ENCODE assay signal across 9 cellular contexts in the genomic region with DNA sequence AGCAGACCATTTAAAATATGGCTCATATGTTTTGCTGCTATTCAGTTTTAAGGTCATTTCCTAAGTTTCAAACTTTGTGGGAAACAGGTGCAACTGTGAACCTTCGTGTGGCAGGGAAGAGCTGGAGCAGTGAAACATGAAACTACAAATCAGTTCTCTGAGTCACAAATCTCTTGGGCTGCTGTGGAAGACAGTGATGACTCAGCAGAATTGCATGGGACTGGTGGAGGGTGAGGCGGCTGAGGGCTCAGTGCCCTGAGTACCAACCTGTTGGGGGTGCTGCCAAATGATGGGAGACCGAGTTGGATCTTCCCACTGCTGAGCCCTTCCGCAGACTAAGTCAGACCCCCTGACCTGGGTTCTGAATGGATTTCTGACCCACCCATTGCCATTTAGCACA. TPM values are rescaled to one million over a fixed set of nuclear protein-coding genes. Genes with fewer than 3 reads are reported as not detected.
DNase-seq lines count a peak whose midpoint lies in the region; ATAC-seq, FAIRE-seq and TF ChIP-seq lines count a peak whose summit lies in the region.
"Had no signal": no experiment of that assay in that cellular context is flagged by ENCODE, and none has a peak within 500 bp of the region (broad histone marks: within the 10 kb centered on the region; RNA-seq: fewer than 3 reads in every experiment).

No MANE protein-coding gene starts in this region.

- peak; percentile 32 for FAIRE-seq in astrocyte (lab: Jason Lieb, UNC)

- no peaks in the 10 kb centered on the region for H4K20me1 ChIP-seq in BLaER1 treated with 17β-estradiol and CSF1 and Interleukin-3, amounts not matched to agents 10 nM and 100 nM
- no peaks in the 10 kb centered on the region for H4K20me1 ChIP-seq in astrocyte (ENCODE audit: insufficient read depth, low read length)

- CTCF ChIA-PET in Caco-2 (lab: Charles Lee) = no interaction called here
- CTCF ChIA-PET in naive thymus-derived CD4-positive, alpha-beta T cell (lab: Charles Lee) = interaction anchor here (0.5 to 0.6 kb wide), 2 partner anchors 13 to 22 kb away, joined by 3 to 6 read pairs; no protein-coding TSS in a partner anchor

- BruUV-seq in Caco-2 (replicated peaks; lab: Mats Ljungman, UMichigan) = no TSS peak

- H3K4me1 Mint-ChIP-seq in HFFc6 (ENCODE audit: low read depth) (peaks cover 32% of the 10 kb centered on the region), astrocyte (ENCODE audit: low read depth, unreplicated experiment) (peaks cover 12% of the 10 kb centered on the region), Caco-2 (ENCODE audit: low read depth, unreplicated experiment) (peaks cover 7% of the 10 kb centered on the region)
- H3K4me1 Mint-ChIP-seq in naive thymus-derived CD4-positive, alpha-beta T cell = peaks cover 0 to 27% (median 22%) of the 10 kb centered on the region in 7 donors

- H3K4me3 Mint-ChIP-seq in HFFc6 = peak overlapping the region; percentile 22; the same call in 1 of the 2 replicates
- H3K4me3 Mint-ChIP-seq in astrocyte (ENCODE audit: unreplicated experiment) = no peak overlapping the region
- no peak overlapping the region for H3K4me3 Mint-ChIP-seq in Caco-2 (ENCODE audit: unreplicated experiment)
- no peak overlapping the region for H3K4me3 Mint-ChIP-seq in naive thymus-derived CD4-positive, alpha-beta T cell

- TF ChIP-seq CTCF in HFFc6 (IDR thresholded peaks at IDR 0.05) = no peak
- TF ChIP-seq CTCF in astrocyte (IDR thresholded peaks at IDR 0.05; ENCODE audit: insufficient read depth, low read depth, low read length) = no peak
- no peak for TF ChIP-seq CTCF in Caco-2 (IDR thresholded peaks at IDR 0.05; ENCODE audit: insufficient read depth in 1 of 2, low read depth in 1 of 2, low read length in 1 of 2, severe bottlenecking in 1 of 2, unreplicated experiment in 1 of 2)

- no peaks in the 10 kb centered on the region for H3K79me2 ChIP-seq in astrocyte (ENCODE audit: insufficient read depth, low read length)

- no peaks in the 10 kb centered on the region for H3K9me3 ChIP-seq in BLaER1 treated with 17β-estradiol and CSF1 and Interleukin-3, amounts not matched to agents 10 nM and 100 nM (replicated peaks in 1 of 11)
- no peaks in the 10 kb centered on the region for H3K9me3 ChIP-seq in astrocyte (ENCODE audit: insufficient read depth, low read depth, low read length)
- H3K9me3 ChIP-seq in Caco-2 = no peaks in the 10 kb centered on the region
- H3K9me3 ChIP-seq in naive thymus-derived CD4-positive, alpha-beta T cell (ENCODE audit: control insufficient read depth in 2 of 3, low read length in 3 of 3) = no peaks in the 10 kb centered on the region

- H3K36me3 ChIP-seq in BLaER1 treated with 17β-estradiol and CSF1 and Interleukin-3, amounts not matched to agents 10 nM and 100 nM = no peaks in the 10 kb centered on the region
- H3K36me3 ChIP-seq in astrocyte (ENCODE audit: insufficient read depth, low read length) (no peaks in the 10 kb centered on the region), Caco-2 (ENCODE audit: control insufficient read depth, insufficient read depth, low read length) (no peaks in the 10 kb centered on the region)
- no peaks in the 10 kb centered on the region for H3K36me3 ChIP-seq in naive thymus-derived CD4-positive, alpha-beta T cell (ENCODE audit: control insufficient read depth in 2 of 3, insufficient read depth in 3 of 3, low read length in 3 of 3)

- peaks cover 26 to 37% (median 30%) of the 10 kb centered on the region in 10 experiments for H3K4me1 ChIP-seq in BLaER1 treated with 17β-estradiol and CSF1 and Interleukin-3, amounts not matched to agents 10 nM and 100 nM
- H3K4me1 ChIP-seq in astrocyte (ENCODE audit: insufficient read depth, low read length) = peaks cover 23% of the 10 kb centered on the region
- peaks cover 14% of the 10 kb centered on the region for H3K4me1 ChIP-seq in Caco-2
- H3K4me1 ChIP-seq in naive thymus-derived CD4-positive, alpha-beta T cell (ENCODE audit: control insufficient read depth in 2 of 2, insufficient read depth in 2 of 2, low read length in 2 of 2) = peaks cover 13 to 16% of the 10 kb centered on the region in 2 donors

- peak overlapping the region in 9 of 11 experiments; percentile 4 to 45 (median 28); a peak in 15 of 22 replicates for H3K4me2 ChIP-seq in BLaER1 treated with 17β-estradiol and CSF1 and Interleukin-3, amounts not matched to agents 10 nM and 100 nM
- peak overlapping the region; percentile 0 for H3K4me2 ChIP-seq in astrocyte (ENCODE audit: low read length)

- H3K27me3 Mint-ChIP-seq in HFFc6 (ENCODE audit: insufficient read depth) (peaks cover 2% of the 10 kb centered on the region; the same call in 1 of the 2 replicates), astrocyte (ENCODE audit: low read depth, unreplicated experiment) (no peaks in the 10 kb centered on the region), Caco-2 (ENCODE audit: insufficient read depth, unreplicated experiment) (no peaks in the 10 kb centered on the region)
- H3K27me3 Mint-ChIP-seq in naive thymus-derived CD4-positive, alpha-beta T cell = peaks cover 0 to 8% (median 0%) of the 10 kb centered on the region in 5 donors

- H2AFZ ChIP-seq in astrocyte (ENCODE audit: low read depth, low read length) = no peak overlapping the region

- DNase-seq in HFFc6 (peak; percentile 83), astrocyte (ENCODE audit: low read depth) (peak; percentile 81), left colon (peak in 1 of 2 donors; percentile 58), NCI-H1092 (lab: John Stamatoyannopoulos, UW) (no peak), Caco-2 (no peak), SHP77 (lab: John Stamatoyannopoulos, UW) (no peak)
- no peak for DNase-seq in naive thymus-derived CD4-positive, alpha-beta T cell
- DNase-seq: activated CD8-positive, alpha-beta memory T cell treated with anti-CD3 and anti-CD28 coated beads, Interleukin-2, amount 50 U/mL, for 48 hours had no signal

- no peak overlapping the region for H3K9ac ChIP-seq in BLaER1 treated with 17β-estradiol and CSF1 and Interleukin-3, amounts not matched to agents 10 nM and 100 nM
- H3K9ac ChIP-seq in astrocyte (ENCODE audit: low read length) = no peak overlapping the region

- H3K9me3 Mint-ChIP-seq in HFFc6 = no peaks in the 10 kb centered on the region
- H3K9me3 Mint-ChIP-seq in astrocyte (ENCODE audit: unreplicated experiment) = no peaks in the 10 kb centered on the region
- no peaks in the 10 kb centered on the region for H3K9me3 Mint-ChIP-seq in Caco-2 (ENCODE audit: unreplicated experiment)
- peaks cover 0 to 5% (median 0%) of the 10 kb centered on the region in 11 donors for H3K9me3 Mint-ChIP-seq in naive thymus-derived CD4-positive, alpha-beta T cell

- POLR2A ChIA-PET in Caco-2 (lab: Charles Lee) = no interaction called here
- POLR2A ChIA-PET in naive thymus-derived CD4-positive, alpha-beta T cell (lab: Charles Lee) = interaction anchor here (0.9 to 10.9 kb wide), 3 partner anchors 5 to 20 kb away, joined by 3 to 470 read pairs (median 4); a partner anchor contains a TSS

- peak; percentile 51 for ATAC-seq in left colon
- no peak for ATAC-seq in naive thymus-derived CD4-positive, alpha-beta T cell

- no peak overlapping the region for H3K4me3 ChIP-seq in BLaER1 treated with 17β-estradiol and CSF1 and Interleukin-3, amounts not matched to agents 10 nM and 100 nM
- no peak overlapping the region for H3K4me3 ChIP-seq in astrocyte (ENCODE audit: insufficient read depth, low read depth, low read length)
- H3K4me3 ChIP-seq in Caco-2 (ENCODE audit: low read depth, low read length) = no peak overlapping the region
- H3K4me3 ChIP-seq in naive thymus-derived CD4-positive, alpha-beta T cell (ENCODE audit: low read length) = no peak overlapping the region

- H3K36me3 Mint-ChIP-seq in HFFc6 (ENCODE audit: low read depth) = no peaks in the 10 kb centered on the region; the same call in 1 of the 2 replicates
- no peaks in the 10 kb centered on the region for H3K36me3 Mint-ChIP-seq in astrocyte (ENCODE audit: low read depth, unreplicated experiment)
- no peaks in the 10 kb centered on the region for H3K36me3 Mint-ChIP-seq in Caco-2 (ENCODE audit: insufficient read depth, unreplicated experiment)
- peaks cover 0 to 4% (median 0%) of the 10 kb centered on the region in 5 donors for H3K36me3 Mint-ChIP-seq in naive thymus-derived CD4-positive, alpha-beta T cell

- intact Hi-C loops in left colon (cut with DNase I, micrococcal nuclease) (no loop called here), Caco-2 (cut with micrococcal nuclease; ENCODE audit: unreplicated experiment) (no loop called here)
- intact Hi-C loops in naive thymus-derived CD4-positive, alpha-beta T cell (cut with micrococcal nuclease) = loop anchor here in 1 of 2 donors (10.0 kb wide), 1 partner anchor 856 kb away; a partner anchor contains a TSS

- H3K27ac Mint-ChIP-seq in HFFc6 (peak overlapping the region; percentile 52), astrocyte (ENCODE audit: unreplicated experiment) (peak overlapping the region; percentile 34), Caco-2 (ENCODE audit: unreplicated experiment) (no peak overlapping the region)
- no peak overlapping the region for H3K27ac Mint-ChIP-seq in naive thymus-derived CD4-positive, alpha-beta T cell

- peak overlapping the region in 1 of 11 experiments; percentile 28; a peak in 1 of 22 replicates for H3K27ac ChIP-seq in BLaER1 treated with 17β-estradiol and CSF1 and Interleukin-3, amounts not matched to agents 10 nM and 100 nM
- no peak overlapping the region for H3K27ac ChIP-seq in astrocyte (ENCODE audit: low read depth, low read length)
- H3K27ac ChIP-seq in naive thymus-derived CD4-positive, alpha-beta T cell (ENCODE audit: low read depth, low read length) = no peak overlapping the region

- no peaks in the 10 kb centered on the region for H3K27me3 ChIP-seq in BLaER1 treated with 17β-estradiol and CSF1 and Interleukin-3, amounts not matched to agents 10 nM and 100 nM
- H3K27me3 ChIP-seq in astrocyte (ENCODE audit: insufficient read depth, low read length) (no peaks in the 10 kb centered on the region), Caco-2 (replicated peaks; ENCODE audit: control insufficient read depth, insufficient read depth, low read length) (no peaks in the 10 kb centered on the region)
- no peaks in the 10 kb centered on the region for H3K27me3 ChIP-seq in naive thymus-derived CD4-positive, alpha-beta T cell (ENCODE audit: control insufficient read depth in 2 of 2, insufficient read depth in 2 of 2, low read length in 2 of 2)

RNA-seq across cellular contexts. Expression of a gene that starts 8.4 kb away (rescaled TPM):
- total RNA-seq in HFFc6 (2021; fragmentation: NEBNext Ultra II Directional; extraction: Animal tissue kit (Norgen Biotek cat#: 25700)) = 100 to 1,000 TPM; 333 to 429 (median 403) TPM
- 302 and 347 TPM in 2 replicates for total RNA-seq in astrocyte
- total RNA-seq in left colon = 100 to 1,000 TPM; 756 to 776 TPM
- 405 and 437 TPM in 2 replicates for total RNA-seq in Caco-2 (2022)
- 100 to 1,000 TPM; 611 to 748 (median 634) TPM for total RNA-seq in naive thymus-derived CD4-positive, alpha-beta T cell
- polyA plus RNA-seq in naive thymus-derived CD4-positive, alpha-beta T cell = 1,000 to 10,000 TPM; 1,888 to 2,295 TPM

RNA-seq across cellular contexts. Expression of a gene that starts 56.7 kb away (rescaled TPM):
- total RNA-seq in HFFc6 (2021; fragmentation: NEBNext Ultra II Directional; extraction: Animal tissue kit (Norgen Biotek cat#: 25700)) = 10 to 100 TPM in 3 of 6 experiments, 1 to 10 TPM in 3; 7.9 to 12.1 (median 9.8) TPM
- total RNA-seq in astrocyte = 16.9 and 19.7 TPM in 2 replicates
- 10 to 100 TPM; 19.4 to 25.1 TPM for total RNA-seq in left colon
- 17.1 and 18.0 TPM in 2 replicates for total RNA-seq in Caco-2 (2022)
- 10 to 100 TPM; 23.6 to 30.2 (median 28.7) TPM for total RNA-seq in naive thymus-derived CD4-positive, alpha-beta T cell
- polyA plus RNA-seq in naive thymus-derived CD4-positive, alpha-beta T cell = 1 to 10 TPM; 8.4 to 8.5 TPM

Comparison
In these comparisons a context has a peak if more than half of its experiments do, and no peak if none do; other contexts are left out.
1. DNase-seq: peak in HFFc6 (single experiment) and astrocyte (single experiment); none in NCI-H1092 (single experiment), Caco-2 (0 of 2), naive thymus-derived CD4-positive, alpha-beta T cell (0 of 9) and SHP77 (0 of 2).
2. H3K27ac Mint-ChIP-seq: peak in HFFc6 (single experiment) and astrocyte (single experiment); none in Caco-2 (single experiment) and naive thymus-derived CD4-positive, alpha-beta T cell (0 of 9).